10 cellular contexts compared by ENCODE assay signal in genomic region chr13:44374348-44374712, GRCh38. TPM values are rescaled to one million over a fixed set of nuclear protein-coding genes. Genes with fewer than 3 reads are reported as not detected.
A peak's percentile ranks its signal among the peaks of the same experiment; 100 is the strongest.
DNase-seq lines count a peak whose midpoint lies in the region; ATAC-seq and TF ChIP-seq lines count a peak whose summit lies in the region.
"Had no signal": no experiment of that assay in that cellular context is flagged by ENCODE, and none has a peak within 500 bp of the region (broad histone marks: within the 10 kb centered on the region; RNA-seq: fewer than 3 reads in every experiment).

No MANE protein-coding gene starts in this region.

- DNase-seq in A673 (ENCODE audit: low spot score) (no peak), T-helper 17 cell (no peak), fibroblast of lung (ENCODE audit: low read depth in 2 of 2) (no peak), osteoblast (ENCODE audit: insufficient read length, low spot score, missing footprints) (no peak), SKM-1 treated with dmso at 0.1 percent for 144 hours (lab: John Stamatoyannopoulos, UW; ENCODE audit: unreplicated experiment) (no peak), mesenteric fat pad (ENCODE audit: low spot score) (no peak), SKM-1 (lab: John Stamatoyannopoulos, UW; ENCODE audit: unreplicated experiment) (no peak)
- DNase-seq: activated CD4-positive, CD25-positive, alpha-beta regulatory T cell; NCI-H524 treated with DMSO at 0.1 percent for 48 hours had no signal

- H3K27me3 ChIP-seq in A673 (replicated peaks; ENCODE audit: insufficient read depth, low read depth, low read length, poor library complexity), result no peaks in the 10 kb centered on the region
- no peaks in the 10 kb centered on the region for H3K27me3 ChIP-seq in fibroblast of lung (ENCODE audit: control insufficient read depth, insufficient read depth, low read length)
- no peaks in the 10 kb centered on the region for H3K27me3 ChIP-seq in osteoblast (ENCODE audit: insufficient read depth, low read length)

- H3K36me3 ChIP-seq in A673 (ENCODE audit: insufficient read depth, low read length, poor library complexity, severe bottlenecking) (no peaks in the 10 kb centered on the region), fibroblast of lung (ENCODE audit: control insufficient read depth, insufficient read depth, low read length) (no peaks in the 10 kb centered on the region), osteoblast (ENCODE audit: insufficient read depth, low read length) (no peaks in the 10 kb centered on the region)

- peak overlapping the region; percentile 16 for H3K4me3 ChIP-seq in A673 (ENCODE audit: low read depth, low read length, poor library complexity, severe bottlenecking)
- H3K4me3 ChIP-seq in fibroblast of lung (replicated peaks in 1 of 4; ENCODE audit: control extremely low read depth in 1 of 4, insufficient read depth in 1 of 4, low read depth in 3 of 4, low read length in 4 of 4), result peak overlapping the region in 3 of 4 experiments; percentile 17 to 68 (median 24)
- peak overlapping the region; percentile 79 for H3K4me3 ChIP-seq in osteoblast (ENCODE audit: insufficient read depth, low read length)

- POLR2A ChIA-PET in A673 (lab: Charles Lee; ENCODE audit: low non-redundant PET), result no interaction called here

- H3K4me2 ChIP-seq in fibroblast of lung (ENCODE audit: extremely low read depth, insufficient read depth, low read length) (peak overlapping the region; percentile 36), osteoblast (ENCODE audit: insufficient read depth, low read length) (peak overlapping the region; percentile 85)

- no peaks in the 10 kb centered on the region for H3K4me1 ChIP-seq in A673 (ENCODE audit: insufficient read depth, low read length, poor library complexity, severe bottlenecking)
- no peaks in the 10 kb centered on the region for H3K4me1 ChIP-seq in fibroblast of lung (ENCODE audit: control insufficient read depth, extremely low read depth, insufficient read depth, low read length)
- no peaks in the 10 kb centered on the region for H3K4me1 ChIP-seq in osteoblast (ENCODE audit: insufficient read depth, low read length)

- H3K27ac ChIP-seq in A673 (ENCODE audit: low read depth, low read length, poor library complexity, severe bottlenecking) (no peak overlapping the region), fibroblast of lung (ENCODE audit: insufficient read depth, low read length) (no peak overlapping the region), osteoblast (ENCODE audit: low read depth, low read length) (no peak overlapping the region)

- H2AFZ ChIP-seq in fibroblast of lung (ENCODE audit: low read length) (peak overlapping the region; percentile 27), osteoblast (ENCODE audit: low read length) (peak overlapping the region; percentile 25)

- H3K36me3 Mint-ChIP-seq in T-helper 17 cell (ENCODE audit: low read depth), result peaks cover 3% of the 10 kb centered on the region

- BruUV-seq in A673 (replicated peaks; lab: Mats Ljungman, UMichigan), result no TSS peak

- ATAC-seq in T-helper 17 cell (no peak), GM21360 (IDR thresholded peaks at IDR 0.05; ENCODE audit: unreplicated experiment) (no peak)

- intact Hi-C loops in A673 (cut with micrococcal nuclease; ENCODE audit: unreplicated experiment), result no loop called here

- no peak overlapping the region for H3K27ac Mint-ChIP-seq in T-helper 17 cell

- H3K9ac ChIP-seq in fibroblast of lung (ENCODE audit: insufficient read depth, low read length), result no peak overlapping the region

- H3K9me3 ChIP-seq in A673 (ENCODE audit: low read depth, low read length, poor library complexity, severe bottlenecking) (no peaks in the 10 kb centered on the region), T-helper 17 cell (ENCODE audit: control insufficient read depth, low read length, poor library complexity, severe bottlenecking) (no peaks in the 10 kb centered on the region), fibroblast of lung (ENCODE audit: control insufficient read depth, insufficient read depth, low read depth, low read length) (no peaks in the 10 kb centered on the region), osteoblast (ENCODE audit: low read depth, low read length) (no peaks in the 10 kb centered on the region)

- CTCF ChIA-PET in A673 (lab: Charles Lee), result no interaction called here

- H3K4me3 Mint-ChIP-seq in T-helper 17 cell, result peak overlapping the region; percentile 66

- H3K4me1 Mint-ChIP-seq in T-helper 17 cell, result no peaks in the 10 kb centered on the region

- TF ChIP-seq CTCF in A673 (conservative IDR thresholded peaks at IDR 0.05; ENCODE audit: low read depth, low read length) (no peak), fibroblast of lung (conservative IDR thresholded peaks at IDR 0.05 in 1 of 2, IDR thresholded peaks at IDR 0.05 in 1 of 2; ENCODE audit: low read depth in 1 of 2, low read length in 2 of 2) (no peak), osteoblast (IDR thresholded peaks at IDR 0.05; ENCODE audit: extremely low read depth, low read depth, low read length) (no peak)

- peaks cover 62% of the 10 kb centered on the region for H3K27me3 Mint-ChIP-seq in T-helper 17 cell

- H4K20me1 ChIP-seq in fibroblast of lung (ENCODE audit: control insufficient read depth, extremely low read depth, insufficient read depth, low read length) (no peaks in the 10 kb centered on the region), osteoblast (ENCODE audit: insufficient read depth, low read length) (no peaks in the 10 kb centered on the region)

- H3K79me2 ChIP-seq in fibroblast of lung (ENCODE audit: control insufficient read depth, insufficient read depth, low read length) (no peaks in the 10 kb centered on the region), osteoblast (ENCODE audit: insufficient read depth, low read length) (no peaks in the 10 kb centered on the region)

RNA-seq across cellular contexts. Expression of gene SERP2, which starts 0.7 kb away (rescaled TPM):
- total RNA-seq in A673 (2021), result 0.69 and 1.5 TPM in 2 replicates
- not detected for total RNA-seq in T-helper 17 cell
- 9.2 and 15.5 TPM in 2 replicates for total RNA-seq in fibroblast of lung
- 10.6 and 11.2 TPM in 2 replicates for polyA plus RNA-seq in fibroblast of lung
- 7.4 and 10.6 TPM in 2 replicates for polyA plus RNA-seq in fibroblast of lung (2012)
- 3.5 and 5.3 TPM in 2 replicates for polyA minus RNA-seq in fibroblast of lung (ENCODE audit: low replicate concordance)
- 5.8 and 6.5 TPM in 2 replicates for total RNA-seq in osteoblast
- 3.0 TPM for total RNA-seq in mesenteric fat pad

Comparison
In these comparisons a context has a peak if more than half of its experiments do, and no peak if none do; other contexts are left out.
1. H3K4me3 ChIP-seq: peak in every context shown above with its lines; median percentile 79 in osteoblast; 24 in fibroblast of lung; 16 in A673.